In the genomic region with DNA sequence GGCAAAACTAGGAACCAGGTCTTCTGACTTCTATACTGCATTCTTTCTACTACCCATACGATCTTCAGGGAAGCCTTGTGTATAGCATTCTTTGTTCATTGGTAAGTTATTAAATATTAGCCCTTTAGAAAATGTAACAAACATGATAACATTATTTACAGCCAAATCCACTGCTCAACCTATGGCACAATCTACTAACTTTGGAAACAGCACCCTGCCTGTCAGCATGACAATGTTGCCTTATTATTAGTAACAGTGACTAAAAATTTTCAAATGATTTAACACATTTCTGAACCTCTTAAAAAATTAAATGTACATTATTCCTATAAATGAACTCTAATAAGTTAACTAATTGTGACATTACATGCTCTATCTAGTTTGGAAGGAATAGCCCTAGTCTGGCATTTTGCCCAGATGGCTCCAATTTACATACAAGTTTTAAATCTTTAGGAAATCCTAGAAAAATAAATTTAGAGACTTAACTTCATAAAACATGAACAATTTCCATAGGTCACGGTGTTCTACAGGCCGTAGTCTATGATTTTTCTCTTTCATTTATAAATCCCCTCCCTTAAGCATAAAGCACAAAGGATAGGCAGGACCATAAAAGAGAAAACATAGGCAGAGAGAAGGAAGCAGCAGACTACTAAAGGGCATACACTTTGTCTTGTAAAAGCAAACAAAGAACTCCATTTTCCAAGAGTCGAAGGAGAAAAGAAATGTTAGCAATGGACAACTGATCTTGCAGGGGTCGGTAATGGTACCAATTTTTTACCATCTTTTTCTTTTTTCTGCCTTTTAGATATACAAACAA, we compare ENCODE assay signal across 1 cellular context.
TF ChIP-seq lines count a peak whose summit lies in the region.

No MANE protein-coding gene starts in this region.

TF ChIP-seq in HEK293, 187 proteins besides CTCF, POLR2A, EP300 and RAD21 (continued from another document):
- TF ChIP-seq, protein P1, sequence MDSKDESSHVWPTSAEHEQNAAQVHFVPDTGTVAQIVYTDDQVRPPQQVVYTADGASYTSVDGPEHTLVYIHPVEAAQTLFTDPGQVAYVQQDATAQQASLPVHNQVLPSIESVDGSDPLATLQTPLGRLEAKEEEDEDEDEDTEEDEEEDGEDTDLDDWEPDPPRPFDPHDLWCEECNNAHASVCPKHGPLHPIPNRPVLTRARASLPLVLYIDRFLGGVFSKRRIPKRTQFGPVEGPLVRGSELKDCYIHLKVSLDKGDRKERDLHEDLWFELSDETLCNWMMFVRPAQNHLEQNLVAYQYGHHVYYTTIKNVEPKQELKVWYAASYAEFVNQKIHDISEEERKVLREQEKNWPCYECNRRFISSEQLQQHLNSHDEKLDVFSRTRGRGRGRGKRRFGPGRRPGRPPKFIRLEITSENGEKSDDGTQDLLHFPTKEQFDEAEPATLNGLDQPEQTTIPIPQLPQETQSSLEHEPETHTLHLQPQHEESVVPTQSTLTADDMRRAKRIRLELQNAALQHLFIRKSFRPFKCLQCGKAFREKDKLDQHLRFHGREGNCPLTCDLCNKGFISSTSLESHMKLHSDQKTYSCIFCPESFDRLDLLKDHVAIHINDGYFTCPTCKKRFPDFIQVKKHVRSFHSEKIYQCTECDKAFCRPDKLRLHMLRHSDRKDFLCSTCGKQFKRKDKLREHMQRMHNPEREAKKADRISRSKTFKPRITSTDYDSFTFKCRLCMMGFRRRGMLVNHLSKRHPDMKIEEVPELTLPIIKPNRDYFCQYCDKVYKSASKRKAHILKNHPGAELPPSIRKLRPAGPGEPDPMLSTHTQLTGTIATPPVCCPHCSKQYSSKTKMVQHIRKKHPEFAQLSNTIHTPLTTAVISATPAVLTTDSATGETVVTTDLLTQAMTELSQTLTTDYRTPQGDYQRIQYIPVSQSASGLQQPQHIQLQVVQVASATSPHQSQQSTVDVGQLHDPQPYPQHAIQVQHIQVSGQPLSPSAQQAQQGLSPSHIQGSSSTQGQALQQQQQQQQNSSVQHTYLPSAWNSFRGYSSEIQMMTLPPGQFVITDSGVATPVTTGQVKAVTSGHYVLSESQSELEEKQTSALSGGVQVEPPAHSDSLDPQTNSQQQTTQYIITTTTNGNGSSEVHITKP (tag by site-specific recombination; IDR thresholded peaks at IDR 0.05), result 0 out of 2 replicates have a peak, but pooled peaks have one; percentile 27
